1 cellular context compared by ENCODE assay signal in the genomic region with DNA sequence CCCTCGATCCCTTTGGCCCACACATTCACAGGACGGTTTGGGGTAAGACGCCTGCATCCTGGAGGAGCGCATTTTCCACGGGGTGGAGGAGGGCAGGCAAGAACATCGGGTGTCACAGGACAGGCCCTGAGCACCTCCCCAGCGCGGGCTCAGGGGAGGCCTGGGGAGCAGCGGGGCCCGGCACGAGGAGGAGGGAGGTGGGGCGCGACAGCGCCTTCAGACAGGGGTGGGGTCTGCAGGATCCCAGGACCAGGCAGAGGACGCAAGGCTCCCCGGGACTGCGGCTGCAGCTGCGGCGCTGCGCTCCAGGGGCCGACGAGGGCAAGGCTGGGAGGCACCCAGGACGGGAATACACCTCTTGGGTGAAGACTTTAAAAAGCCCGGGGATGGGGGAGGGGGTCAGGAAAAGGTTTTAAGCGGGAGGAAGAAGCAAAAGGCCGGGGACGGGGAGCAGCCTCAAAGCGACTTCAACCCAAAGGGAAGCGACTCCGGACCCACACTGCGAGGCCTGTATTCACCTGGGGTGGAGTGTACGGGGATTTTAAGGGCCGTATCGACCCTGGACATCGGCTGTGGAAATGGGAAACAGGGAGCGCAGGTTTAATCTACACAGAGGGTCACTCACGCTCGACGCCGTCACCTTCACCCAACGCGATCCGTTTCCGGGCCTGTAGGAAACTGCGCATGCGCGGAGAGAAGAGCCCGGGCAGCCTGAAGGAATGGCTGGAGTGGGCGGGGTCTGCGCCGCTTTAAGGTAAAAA.
TF ChIP-seq lines count a peak whose summit lies in the region.

TSS of gene ZNF415 (minus strand) at position 680 of the 761 bp plus-strand sequence. CDS start 10,234 bp downstream, outside the sequence.

TF ChIP-seq in WTC11, 78 proteins besides CTCF, POLR2A, EP300 and RAD21 (continued from another document):
- TF ChIP-seq, protein P1, sequence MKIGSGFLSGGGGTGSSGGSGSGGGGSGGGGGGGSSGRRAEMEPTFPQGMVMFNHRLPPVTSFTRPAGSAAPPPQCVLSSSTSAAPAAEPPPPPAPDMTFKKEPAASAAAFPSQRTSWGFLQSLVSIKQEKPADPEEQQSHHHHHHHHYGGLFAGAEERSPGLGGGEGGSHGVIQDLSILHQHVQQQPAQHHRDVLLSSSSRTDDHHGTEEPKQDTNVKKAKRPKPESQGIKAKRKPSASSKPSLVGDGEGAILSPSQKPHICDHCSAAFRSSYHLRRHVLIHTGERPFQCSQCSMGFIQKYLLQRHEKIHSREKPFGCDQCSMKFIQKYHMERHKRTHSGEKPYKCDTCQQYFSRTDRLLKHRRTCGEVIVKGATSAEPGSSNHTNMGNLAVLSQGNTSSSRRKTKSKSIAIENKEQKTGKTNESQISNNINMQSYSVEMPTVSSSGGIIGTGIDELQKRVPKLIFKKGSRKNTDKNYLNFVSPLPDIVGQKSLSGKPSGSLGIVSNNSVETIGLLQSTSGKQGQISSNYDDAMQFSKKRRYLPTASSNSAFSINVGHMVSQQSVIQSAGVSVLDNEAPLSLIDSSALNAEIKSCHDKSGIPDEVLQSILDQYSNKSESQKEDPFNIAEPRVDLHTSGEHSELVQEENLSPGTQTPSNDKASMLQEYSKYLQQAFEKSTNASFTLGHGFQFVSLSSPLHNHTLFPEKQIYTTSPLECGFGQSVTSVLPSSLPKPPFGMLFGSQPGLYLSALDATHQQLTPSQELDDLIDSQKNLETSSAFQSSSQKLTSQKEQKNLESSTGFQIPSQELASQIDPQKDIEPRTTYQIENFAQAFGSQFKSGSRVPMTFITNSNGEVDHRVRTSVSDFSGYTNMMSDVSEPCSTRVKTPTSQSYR (CRISPR knock-in tag; IDR thresholded peaks at IDR 0.05): 0 out of 2 replicates have a peak, but pooled peaks have one; percentile 11
- TF ChIP-seq ARID4B (CRISPR knock-in tag; IDR thresholded peaks at IDR 0.05; ENCODE audit: borderline replicate concordance) (peak; percentile 31; the same call in 1 of the 2 replicates), FOXK1 (CRISPR knock-in tag; IDR thresholded peaks at IDR 0.05) (0 out of 2 replicates have a peak, but pooled peaks have one; percentile 22)
- TF ChIP-seq, protein P2, sequence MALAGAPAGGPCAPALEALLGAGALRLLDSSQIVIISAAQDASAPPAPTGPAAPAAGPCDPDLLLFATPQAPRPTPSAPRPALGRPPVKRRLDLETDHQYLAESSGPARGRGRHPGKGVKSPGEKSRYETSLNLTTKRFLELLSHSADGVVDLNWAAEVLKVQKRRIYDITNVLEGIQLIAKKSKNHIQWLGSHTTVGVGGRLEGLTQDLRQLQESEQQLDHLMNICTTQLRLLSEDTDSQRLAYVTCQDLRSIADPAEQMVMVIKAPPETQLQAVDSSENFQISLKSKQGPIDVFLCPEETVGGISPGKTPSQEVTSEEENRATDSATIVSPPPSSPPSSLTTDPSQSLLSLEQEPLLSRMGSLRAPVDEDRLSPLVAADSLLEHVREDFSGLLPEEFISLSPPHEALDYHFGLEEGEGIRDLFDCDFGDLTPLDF (CRISPR knock-in tag; IDR thresholded peaks at IDR 0.05): 0 out of 2 replicates have a peak, but pooled peaks have one; percentile 32
